ENCODE assay signal across 8 cellular contexts in the genomic region with DNA sequence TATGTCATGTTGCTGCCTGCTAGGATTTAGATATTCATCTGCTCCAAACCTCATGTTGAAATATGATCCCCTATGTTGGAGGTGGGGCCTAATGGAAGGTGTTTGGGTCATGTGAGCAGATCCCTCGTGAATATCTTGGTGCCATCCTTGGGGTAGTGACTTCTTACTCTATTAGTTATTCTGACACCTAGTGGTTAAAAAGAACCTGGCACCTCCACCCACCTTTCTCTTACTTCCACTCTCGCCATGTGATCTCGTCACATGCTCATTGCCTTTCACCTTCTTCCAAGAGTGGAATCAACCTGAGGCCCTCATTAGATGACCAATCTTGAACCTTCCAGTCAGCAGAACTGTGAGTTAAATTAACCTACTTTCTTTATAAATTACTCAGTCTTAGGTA.
A peak's percentile ranks its signal among the peaks of the same experiment; 100 is the strongest.
DNase-seq lines count a peak whose midpoint lies in the region; ATAC-seq and TF ChIP-seq lines count a peak whose summit lies in the region.

No MANE protein-coding gene starts in this region.

- intact Hi-C loops in activated CD4-positive, alpha-beta T cell treated with anti-CD3 and anti-CD28 coated beads for 36 hours (cut with DNase I, micrococcal nuclease), result loop anchor here in 1 of 2 experiments (1.0 kb wide), 1 partner anchor 269 kb away; no protein-coding TSS in a partner anchor
- intact Hi-C loops in cardiac septum (cut with DNase I), result no loop called here

- no peaks in the 10 kb centered on the region for H3K27me3 ChIP-seq in foreskin keratinocyte

- peak; percentile 13 for DNase-seq in activated CD4-positive, alpha-beta T cell treated with anti-CD3 and anti-CD28 coated beads for 36 hours
- no peak for DNase-seq in activated CD4-positive, alpha-beta T cell treated with anti-CD3 and anti-CD28 coated beads, Interleukin-2, amount 50 U/mL, for 4 hours
- DNase-seq in NCI-H524 (lab: John Stamatoyannopoulos, UW) (peak; percentile 42 to 61), foreskin keratinocyte (peak in 1 of 2 donors; percentile 2), cardiac septum (ENCODE audit: low spot score) (no peak), COLO829 (ENCODE audit: low spot score) (no peak)
- no peak for DNase-seq in naive thymus-derived CD8-positive, alpha-beta T cell

- CTCF ChIA-PET in activated CD4-positive, alpha-beta T cell treated with anti-CD3 and anti-CD28 coated beads for 36 hours (lab: Charles Lee), result no interaction called here

- no peak overlapping the region for H3K27ac Mint-ChIP-seq in activated CD4-positive, alpha-beta T cell treated with anti-CD3 and anti-CD28 coated beads for 36 hours
- no peak overlapping the region for H3K27ac Mint-ChIP-seq in naive thymus-derived CD8-positive, alpha-beta T cell

- TF ChIP-seq CTCF in foreskin keratinocyte (conservative IDR thresholded peaks at IDR 0.05), result peak; percentile 23

- no peaks in the 10 kb centered on the region for H3K27me3 Mint-ChIP-seq in activated CD4-positive, alpha-beta T cell treated with anti-CD3 and anti-CD28 coated beads for 36 hours
- peaks cover 0 to 2% (median 0%) of the 10 kb centered on the region in 5 donors for H3K27me3 Mint-ChIP-seq in naive thymus-derived CD8-positive, alpha-beta T cell

- no peaks in the 10 kb centered on the region for H3K4me1 ChIP-seq in foreskin keratinocyte

- no peak for ATAC-seq in activated CD4-positive, alpha-beta T cell treated with anti-CD3 and anti-CD28 coated beads for 36 hours
- ATAC-seq in HG02840 (IDR thresholded peaks at IDR 0.05; ENCODE audit: low FRiP score, unreplicated experiment), result peak; percentile 80
- no peak for ATAC-seq in foreskin keratinocyte
- no peak for ATAC-seq in naive thymus-derived CD8-positive, alpha-beta T cell

- no peak overlapping the region for H3K4me3 Mint-ChIP-seq in activated CD4-positive, alpha-beta T cell treated with anti-CD3 and anti-CD28 coated beads for 36 hours
- H3K4me3 Mint-ChIP-seq in naive thymus-derived CD8-positive, alpha-beta T cell, result no peak overlapping the region

- no peak overlapping the region for H3K27ac ChIP-seq in foreskin keratinocyte

- no peaks in the 10 kb centered on the region for H3K4me1 Mint-ChIP-seq in activated CD4-positive, alpha-beta T cell treated with anti-CD3 and anti-CD28 coated beads for 36 hours
- no peaks in the 10 kb centered on the region for H3K4me1 Mint-ChIP-seq in naive thymus-derived CD8-positive, alpha-beta T cell

- no peaks in the 10 kb centered on the region for H3K36me3 Mint-ChIP-seq in activated CD4-positive, alpha-beta T cell treated with anti-CD3 and anti-CD28 coated beads for 36 hours (ENCODE audit: low read depth)
- H3K36me3 Mint-ChIP-seq in naive thymus-derived CD8-positive, alpha-beta T cell, result no peaks in the 10 kb centered on the region

- no peaks in the 10 kb centered on the region for H3K9me3 Mint-ChIP-seq in activated CD4-positive, alpha-beta T cell treated with anti-CD3 and anti-CD28 coated beads for 36 hours (ENCODE audit: low read depth)
- peaks cover 0 to 4% (median 0%) of the 10 kb centered on the region in 9 donors for H3K9me3 Mint-ChIP-seq in naive thymus-derived CD8-positive, alpha-beta T cell

- POLR2A ChIA-PET in activated CD4-positive, alpha-beta T cell treated with anti-CD3 and anti-CD28 coated beads for 36 hours (lab: Charles Lee), result no interaction called here
- POLR2A ChIA-PET in naive thymus-derived CD8-positive, alpha-beta T cell (lab: Charles Lee), result no interaction called here

Comparison
In these comparisons a context has a peak if more than half of its experiments do, and no peak if none do; other contexts are left out.
1. DNase-seq: peak in activated CD4-positive, alpha-beta T cell treated with anti-CD3 and anti-CD28 coated beads for 36 hours (single experiment) and NCI-H524 (2 of 2); none in activated CD4-positive, alpha-beta T cell treated with anti-CD3 and anti-CD28 coated beads, Interleukin-2, amount 50 U/mL, for 4 hours (0 of 2), naive thymus-derived CD8-positive, alpha-beta T cell (0 of 10), cardiac septum (single experiment) and COLO829 (single experiment).